Comparison of ENCODE assay signal across 9 cellular contexts in the genomic region with DNA sequence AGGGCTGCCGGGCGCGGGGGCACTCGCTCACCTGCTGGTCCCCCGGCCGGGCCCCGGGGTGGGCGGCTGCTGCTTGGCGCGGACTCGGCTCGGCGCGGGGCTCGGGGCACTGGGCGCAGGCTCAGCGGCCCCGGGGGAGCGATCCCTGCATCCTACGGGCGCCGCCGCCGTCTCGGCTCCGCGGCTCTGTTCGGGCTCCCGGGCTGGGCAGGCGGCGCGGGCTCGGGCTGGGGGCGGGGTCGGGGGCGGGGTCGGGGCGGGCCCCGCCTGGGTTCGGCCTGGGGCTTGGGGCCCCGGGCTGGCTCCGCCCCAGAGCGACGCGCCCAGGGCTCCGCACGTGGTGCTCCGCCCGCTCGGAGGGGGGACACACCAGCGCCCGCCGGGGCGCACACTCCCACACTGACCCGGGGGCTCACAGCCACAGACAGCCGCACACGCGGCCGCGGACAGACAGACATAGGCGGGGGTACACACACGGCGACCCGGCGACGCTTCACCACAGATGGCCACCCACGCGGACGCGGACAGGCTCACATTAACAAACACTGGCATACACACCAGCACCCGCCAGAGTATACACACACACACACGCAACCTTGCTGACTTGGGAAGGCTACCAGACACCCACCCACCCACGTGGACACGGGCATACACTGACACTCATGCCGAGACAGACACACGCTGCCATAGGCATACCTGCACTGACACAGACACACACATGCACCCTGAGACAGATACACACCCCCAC. TPM values are rescaled to one million over a fixed set of nuclear protein-coding genes. Genes with fewer than 3 reads are reported as not detected.
DNase-seq lines count a peak whose midpoint lies in the region; ATAC-seq and TF ChIP-seq lines count a peak whose summit lies in the region.
"Had no signal": no experiment of that assay in that cellular context is flagged by ENCODE, and none has a peak within 500 bp of the region (broad histone marks: within the 10 kb centered on the region; RNA-seq: fewer than 3 reads in every experiment).

A gene (minus strand): TSS at position 188 of the 748 bp plus-strand sequence. CDS start 16,380 bp downstream, outside the sequence.

- H3K27me3 Mint-ChIP-seq in T-helper 17 cell: peaks cover 19% of the 10 kb centered on the region

- no peaks in the 10 kb centered on the region for H3K36me3 ChIP-seq in brain microvascular endothelial cell (replicated peaks)
- no peaks in the 10 kb centered on the region for H3K36me3 ChIP-seq in kidney epithelial cell (ENCODE audit: control insufficient read depth, insufficient read depth, low read length)

- no peak within 1 kb of the TSS for H3K27ac ChIP-seq in brain microvascular endothelial cell

- H3K27me3 ChIP-seq in brain microvascular endothelial cell (replicated peaks) (peaks cover 7% of the 10 kb centered on the region), kidney epithelial cell (ENCODE audit: control insufficient read depth, insufficient read depth, low read length) (peaks cover 16% of the 10 kb centered on the region)

- in situ Hi-C loops in brain microvascular endothelial cell (cut with HindIII; ENCODE audit: low pct_ligation_motif_present, low sequenced_read_pairs): no loop called here

- peaks cover 8% of the 10 kb centered on the region for H3K4me1 Mint-ChIP-seq in T-helper 17 cell

- DNase-seq in T-helper 17 cell (peak; percentile 31 to 52 (median 50)), brain microvascular endothelial cell (no peak), kidney epithelial cell (ENCODE audit: low read depth) (no peak)
- peak; percentile 40 to 57 for DNase-seq in stimulated activated CD4-positive, alpha-beta T cell treated with anti-CD3 and anti-CD28 coated beads, Interleukin-1b, Interleukin-23, amount 100 ng/mL, for 4 hours (ENCODE audit: low read depth in 2 of 2)

- no peaks in the 10 kb centered on the region for H3K9me3 ChIP-seq in T-helper 17 cell (ENCODE audit: control insufficient read depth, low read length, poor library complexity, severe bottlenecking)

- peak within 1 kb of the TSS; percentile 47 for H3K27ac Mint-ChIP-seq in T-helper 17 cell
- H3K27ac Mint-ChIP-seq: brain had no signal

- ATAC-seq in HG03354 (IDR thresholded peaks at IDR 0.05; ENCODE audit: poor library complexity, severe bottlenecking, unreplicated experiment) (peak; percentile 48), T-helper 17 cell (peak; percentile 85), GM21447 (IDR thresholded peaks at IDR 0.05; ENCODE audit: unreplicated experiment) (no peak), HG02938 (IDR thresholded peaks at IDR 0.05; ENCODE audit: unreplicated experiment) (no peak)

- H3K4me3 ChIP-seq in GM12875 (ENCODE audit: low read depth, low read length) (peak within 1 kb of the TSS; percentile 23), brain microvascular endothelial cell (ENCODE audit: low read depth, low read length) (peak within 1 kb of the TSS; percentile 47), kidney epithelial cell (ENCODE audit: low read depth, low read length) (peak within 1 kb of the TSS; percentile 40)

- no peak within 1 kb of the TSS for H3K4me3 Mint-ChIP-seq in T-helper 17 cell

- no peaks in the 10 kb centered on the region for H3K36me3 Mint-ChIP-seq in T-helper 17 cell (ENCODE audit: low read depth)
- H3K36me3 Mint-ChIP-seq: brain had no signal

- TF ChIP-seq CTCF in GM12875 (IDR thresholded peaks at IDR 0.05; ENCODE audit: borderline replicate concordance, insufficient read depth, low read depth, low read length) (no peak), brain microvascular endothelial cell (IDR thresholded peaks at IDR 0.05; ENCODE audit: low read depth, low read length, missing control alignments) (no peak), kidney epithelial cell (IDR thresholded peaks at IDR 0.05; ENCODE audit: insufficient read depth, low read length, poor library complexity, severe bottlenecking) (no peak)

RNA-seq across cellular contexts. Expression of the gene that starts here (rescaled TPM):
- total RNA-seq in T-helper 17 cell: under 1 TPM in 1 of 2 donors, not detected in 1; 0.05 TPM
- 3.8 and 6.4 TPM in 2 replicates for total RNA-seq in kidney epithelial cell

Comparison
In these comparisons a context has a peak if more than half of its experiments do, and no peak if none do; other contexts are left out.
1. Peak in DNase-seq and ATAC-seq in T-helper 17 cell; RNA of the gene not detected or under 1 TPM.
2. DNase-seq: peak in stimulated activated CD4-positive, alpha-beta T cell treated with anti-CD3 and anti-CD28 coated beads, Interleukin-1b, Interleukin-23, amount 100 ng/mL, for 4 hours (2 of 2); none in brain microvascular endothelial cell (single experiment) and kidney epithelial cell (single experiment).
3. Peak in every context shown above with its lines, with median percentiles within 50 percentile points of each other: H3K4me3 ChIP-seq.